9 cellular contexts compared by ENCODE assay signal in genomic region chr4:110287130-110287529, GRCh38.
DNase-seq lines count a peak whose midpoint lies in the region; ATAC-seq, FAIRE-seq and TF ChIP-seq lines count a peak whose summit lies in the region.
"Had no signal": no experiment of that assay in that cellular context is flagged by ENCODE, and none has a peak within 500 bp of the region (broad histone marks: within the 10 kb centered on the region; RNA-seq: fewer than 3 reads in every experiment).

No MANE protein-coding gene starts in this region.

- DNase-seq in activated CD4-positive, alpha-beta T cell treated with anti-CD3 and anti-CD28 coated beads for 48 hours = peak; percentile 12
- DNase-seq in activated CD4-positive, alpha-beta T cell treated with anti-CD3 and anti-CD28 coated beads, Interleukin-2, amount 10 ng/mL, durations not matched to agents 7 days and 5 days = no peak
- DNase-seq in NCI-H226 = peak; percentile 71
- DNase-seq in foreskin fibroblast = peak; percentile 65 to 88
- no peak for DNase-seq in kidney
- no peak for DNase-seq in NCI-H446 (lab: John Stamatoyannopoulos, UW)
- DNase-seq in upper lobe of left lung = no peak

- no peaks in the 10 kb centered on the region for H3K9me3 ChIP-seq in kidney (ENCODE audit: control insufficient read depth in 1 of 2, low read length in 2 of 2)
- no peaks in the 10 kb centered on the region for H3K9me3 ChIP-seq in upper lobe of left lung
- H3K9me3 ChIP-seq: BLaER1 treated with 17β-estradiol and CSF1 and Interleukin-3, amounts not matched to agents 10 nM and 100 nM had no signal

- no peaks in the 10 kb centered on the region for H3K36me3 Mint-ChIP-seq in activated CD4-positive, alpha-beta T cell treated with anti-CD3 and anti-CD28 coated beads, Interleukin-2, amount 10 ng/mL, durations not matched to agents 7 days and 5 days (ENCODE audit: low read depth)

- no peak overlapping the region for H3K4me3 Mint-ChIP-seq in activated CD4-positive, alpha-beta T cell treated with anti-CD3 and anti-CD28 coated beads, Interleukin-2, amount 10 ng/mL, durations not matched to agents 7 days and 5 days

- peaks cover 8% of the 10 kb centered on the region for H3K4me1 Mint-ChIP-seq in activated CD4-positive, alpha-beta T cell treated with anti-CD3 and anti-CD28 coated beads, Interleukin-2, amount 10 ng/mL, durations not matched to agents 7 days and 5 days

- peaks cover 27% of the 10 kb centered on the region for H3K27me3 Mint-ChIP-seq in activated CD4-positive, alpha-beta T cell treated with anti-CD3 and anti-CD28 coated beads, Interleukin-2, amount 10 ng/mL, durations not matched to agents 7 days and 5 days

- H3K9ac ChIP-seq in kidney (ENCODE audit: low read length in 2 of 2) = no peak overlapping the region
- H3K9ac ChIP-seq: BLaER1 treated with 17β-estradiol and CSF1 and Interleukin-3, amounts not matched to agents 10 nM and 100 nM had no signal

- H3K36me3 ChIP-seq in kidney (ENCODE audit: control insufficient read depth in 1 of 2, insufficient read depth in 2 of 2, low read length in 2 of 2) (no peaks in the 10 kb centered on the region), upper lobe of left lung (no peaks in the 10 kb centered on the region)
- H3K36me3 ChIP-seq: BLaER1 treated with 17β-estradiol and CSF1 and Interleukin-3, amounts not matched to agents 10 nM and 100 nM had no signal

- CTCF ChIA-PET in activated CD4-positive, alpha-beta T cell treated with anti-CD3 and anti-CD28 coated beads, Interleukin-2, amount 10 ng/mL, durations not matched to agents 7 days and 5 days (lab: Charles Lee) = interaction anchor here (0.6 to 1.7 kb wide), 3 partner anchors 11 to 197 kb away, joined by 3 read pairs; no protein-coding TSS in a partner anchor

- no peaks in the 10 kb centered on the region for H3K9me3 Mint-ChIP-seq in activated CD4-positive, alpha-beta T cell treated with anti-CD3 and anti-CD28 coated beads, Interleukin-2, amount 10 ng/mL, durations not matched to agents 7 days and 5 days

- 40 to 50% methylated on average over 2 of the region's 2 CpGs for WGBS in upper lobe of left lung, 2 donors

- no peaks in the 10 kb centered on the region for H3K27me3 ChIP-seq in upper lobe of left lung
- H3K27me3 ChIP-seq: BLaER1 treated with 17β-estradiol and CSF1 and Interleukin-3, amounts not matched to agents 10 nM and 100 nM had no signal

- H3K4me3 ChIP-seq in foreskin fibroblast (ENCODE audit: low read depth in 1 of 2, low read length in 2 of 2) = no peak overlapping the region
- no peak overlapping the region for H3K4me3 ChIP-seq in kidney (ENCODE audit: low read length in 2 of 2)
- no peak overlapping the region for H3K4me3 ChIP-seq in upper lobe of left lung
- H3K4me3 ChIP-seq: BLaER1 treated with 17β-estradiol and CSF1 and Interleukin-3, amounts not matched to agents 10 nM and 100 nM had no signal

- FAIRE-seq in kidney (lab: Jason Lieb, UNC) = no peak

- no peak overlapping the region for H3K27ac ChIP-seq in kidney (ENCODE audit: low read depth in 2 of 2, low read length in 2 of 2)
- H3K27ac ChIP-seq in upper lobe of left lung = no peak overlapping the region
- H3K27ac ChIP-seq: BLaER1 treated with 17β-estradiol and CSF1 and Interleukin-3, amounts not matched to agents 10 nM and 100 nM had no signal

- POLR2A ChIA-PET in activated CD4-positive, alpha-beta T cell treated with anti-CD3 and anti-CD28 coated beads, Interleukin-2, amount 10 ng/mL, durations not matched to agents 7 days and 5 days (lab: Charles Lee) = interaction anchor here (0.5 kb wide), 1 partner anchor 286 kb away, joined by 5 read pairs; no protein-coding TSS in a partner anchor

- H3K4me1 ChIP-seq in kidney (ENCODE audit: control insufficient read depth in 1 of 2, insufficient read depth in 1 of 2, low read depth in 1 of 2, low read length in 2 of 2) (no peaks in the 10 kb centered on the region), upper lobe of left lung (no peaks in the 10 kb centered on the region)
- H3K4me1 ChIP-seq: BLaER1 treated with 17β-estradiol and CSF1 and Interleukin-3, amounts not matched to agents 10 nM and 100 nM had no signal

- no peak for TF ChIP-seq CTCF in foreskin fibroblast (IDR thresholded peaks at IDR 0.05; ENCODE audit: low read depth, low read length)
- no peak for TF ChIP-seq CTCF in kidney (IDR thresholded peaks at IDR 0.05; ENCODE audit: borderline replicate concordance, extremely low read depth, insufficient read depth)
- no peak for TF ChIP-seq CTCF in upper lobe of left lung (IDR thresholded peaks at IDR 0.05)

- no peak for TF ChIP-seq EP300 in upper lobe of left lung (IDR thresholded peaks at IDR 0.05)

- no peak for TF ChIP-seq POLR2A in upper lobe of left lung (IDR thresholded peaks at IDR 0.05)

- peak; percentile 99 for ATAC-seq in HG02571 (IDR thresholded peaks at IDR 0.05; ENCODE audit: unreplicated experiment)
- no peak for ATAC-seq in upper lobe of left lung (ENCODE audit: low FRiP score in 2 of 2)

- no peak overlapping the region for H3K27ac Mint-ChIP-seq in activated CD4-positive, alpha-beta T cell treated with anti-CD3 and anti-CD28 coated beads, Interleukin-2, amount 10 ng/mL, durations not matched to agents 7 days and 5 days

- intact Hi-C loops in kidney (cut with DNase I) = no loop called here

Comparison
In these comparisons a context has a peak if more than half of its experiments do, and no peak if none do; other contexts are left out.
1. DNase-seq: peak in activated CD4-positive, alpha-beta T cell treated with anti-CD3 and anti-CD28 coated beads for 48 hours (single experiment), NCI-H226 (single experiment) and foreskin fibroblast (2 of 2); none in activated CD4-positive, alpha-beta T cell treated with anti-CD3 and anti-CD28 coated beads, Interleukin-2, amount 10 ng/mL, durations not matched to agents 7 days and 5 days (single experiment), kidney (single experiment), NCI-H446 (0 of 2) and upper lobe of left lung (0 of 2).